ENCODE assay signal across 10 cellular contexts in the genomic region with DNA sequence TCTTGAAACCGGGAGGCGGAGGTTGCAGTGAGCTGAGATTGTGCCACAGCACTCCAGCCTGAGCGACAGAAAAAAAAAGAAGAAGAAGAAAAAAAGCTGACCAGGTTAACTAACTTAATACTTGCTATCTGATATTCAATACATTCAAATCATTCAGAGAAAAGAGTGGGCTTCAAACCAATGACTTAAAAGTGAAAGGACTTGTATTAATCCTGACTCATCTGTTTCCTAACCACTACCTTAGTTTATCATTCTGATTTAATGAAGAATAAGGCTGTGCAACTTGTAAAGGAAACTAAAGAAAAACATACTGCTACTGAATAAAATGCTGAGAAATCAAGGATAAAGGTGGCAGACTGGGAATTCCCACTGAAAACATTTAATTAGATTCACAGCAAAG.
DNase-seq lines count a peak whose midpoint lies in the region; ATAC-seq, FAIRE-seq and TF ChIP-seq lines count a peak whose summit lies in the region.
"Had no signal": no experiment of that assay in that cellular context is flagged by ENCODE, and none has a peak within 500 bp of the region (broad histone marks: within the 10 kb centered on the region; RNA-seq: fewer than 3 reads in every experiment).

No MANE protein-coding gene starts in this region.

- no peaks in the 10 kb centered on the region for H3K9me3 ChIP-seq in GM12878 (replicated peaks; ENCODE audit: control insufficient read depth, insufficient read depth, low read length)
- H3K9me3 ChIP-seq in body of pancreas, result no peaks in the 10 kb centered on the region

- intact Hi-C loops in activated CD4-positive, alpha-beta memory T cell treated with anti-CD3 and anti-CD28 coated beads for 36 hours (cut with micrococcal nuclease), result no loop called here
- intact Hi-C loops in GM12878 (cut with micrococcal nuclease; ENCODE audit: unreplicated experiment), result loop anchor here (5.0 kb wide), 1 partner anchor 34 kb away; no protein-coding TSS in a partner anchor
- intact Hi-C loops in body of pancreas (cut with DNase I), result no loop called here

- peaks cover 0 to 6% of the 10 kb centered on the region in 2 experiments; a peak in 2 of 4 replicates for H3K36me3 ChIP-seq in GM12878 (ENCODE audit: control insufficient read depth in 2 of 2, insufficient read depth in 2 of 2, low read length in 1 of 2)
- no peaks in the 10 kb centered on the region for H3K36me3 ChIP-seq in body of pancreas (replicated peaks in 1 of 2; ENCODE audit: insufficient read depth in 1 of 2, low read depth in 2 of 2)

- CTCF ChIA-PET in activated CD4-positive, alpha-beta memory T cell treated with anti-CD3 and anti-CD28 coated beads for 36 hours (lab: Charles Lee), result interaction anchor here (1.3 to 2.5 kb wide), 4 partner anchors 9 to 368 kb away, joined by 3 to 16 read pairs (median 6); no protein-coding TSS in a partner anchor
- CTCF ChIA-PET in activated CD4-positive, alpha-beta memory T cell treated with anti-CD3 and anti-CD28 coated beads, Interleukin-2, amount 10 ng/mL, durations not matched to agents 7 days and 5 days (lab: Charles Lee), result interaction anchor here (1.7 kb wide), 1 partner anchor 367 kb away, joined by 5 read pairs; no protein-coding TSS in a partner anchor
- CTCF ChIA-PET in GM12878 (lab: Yijun Ruan, JAX), result interaction anchor here (0.6 to 3.8 kb wide), 8 partner anchors 12 to 459 kb away, joined by 3 to 18 read pairs (median 8); no protein-coding TSS in a partner anchor

- H3K27me3 Mint-ChIP-seq in activated CD4-positive, alpha-beta memory T cell treated with anti-CD3 and anti-CD28 coated beads for 36 hours, result no peaks in the 10 kb centered on the region
- H3K27me3 Mint-ChIP-seq in activated CD4-positive, alpha-beta memory T cell treated with anti-CD3 and anti-CD28 coated beads, Interleukin-2, amount 10 ng/mL, durations not matched to agents 7 days and 5 days, result no peaks in the 10 kb centered on the region
- H3K27me3 Mint-ChIP-seq in stimulated activated naive CD8-positive, alpha-beta T cell treated with anti-CD3 and anti-CD28 coated beads, Interleukin-15, amount 100 ng/mL, for 72 hours, result no peaks in the 10 kb centered on the region

- H3K4me2 ChIP-seq in GM12878 (ENCODE audit: control insufficient read depth, insufficient read depth), result peak overlapping the region; percentile 93

- in situ Hi-C loops in GM12878 (cut with MboI) (no loop called here), G401 (cut with HindIII; ENCODE audit: low sequenced_read_pairs) (no loop called here)

- H3K27me3 ChIP-seq in GM12878 (replicated peaks in 1 of 2; ENCODE audit: control insufficient read depth in 2 of 2, insufficient read depth in 2 of 2, low read length in 1 of 2) (no peaks in the 10 kb centered on the region), body of pancreas (no peaks in the 10 kb centered on the region)

- TF ChIP-seq POLR2A in GM12878 (IDR thresholded peaks at IDR 0.05; ENCODE audit: low read depth, low read length), result no peak
- no peak for TF ChIP-seq POLR2A in body of pancreas (IDR thresholded peaks at IDR 0.05)

- peaks cover 61% of the 10 kb centered on the region for H3K4me1 Mint-ChIP-seq in activated CD4-positive, alpha-beta memory T cell treated with anti-CD3 and anti-CD28 coated beads for 36 hours (ENCODE audit: low read depth)
- H3K4me1 Mint-ChIP-seq in activated CD4-positive, alpha-beta memory T cell treated with anti-CD3 and anti-CD28 coated beads, Interleukin-2, amount 10 ng/mL, durations not matched to agents 7 days and 5 days, result peaks cover 57% of the 10 kb centered on the region
- peaks cover 69% of the 10 kb centered on the region for H3K4me1 Mint-ChIP-seq in stimulated activated naive CD8-positive, alpha-beta T cell treated with anti-CD3 and anti-CD28 coated beads, Interleukin-15, amount 100 ng/mL, for 72 hours

- RAD21 ChIA-PET in GM12878 (lab: Charles Lee; ENCODE audit: unreplicated experiment), result interaction anchor here (1.0 to 3.6 kb wide), 10 partner anchors 19 to 367 kb away, joined by 4 to 24 read pairs (median 8); no protein-coding TSS in a partner anchor

- POLR2A ChIA-PET in activated CD4-positive, alpha-beta memory T cell treated with anti-CD3 and anti-CD28 coated beads for 36 hours (lab: Charles Lee), result interaction anchor here (1.3 kb wide), 1 partner anchor 31 kb away, joined by 4 read pairs; no protein-coding TSS in a partner anchor
- POLR2A ChIA-PET in activated CD4-positive, alpha-beta memory T cell treated with anti-CD3 and anti-CD28 coated beads, Interleukin-2, amount 10 ng/mL, durations not matched to agents 7 days and 5 days (lab: Charles Lee), result interaction anchor here (0.6 kb wide), 1 partner anchor 266 kb away, joined by 3 read pairs; no protein-coding TSS in a partner anchor
- POLR2A ChIA-PET in GM12878 (lab: Charles Lee), result interaction anchor here (1.7 to 3.5 kb wide), 3 partner anchors 25 to 34 kb away, joined by 3 to 12 read pairs (median 6); no protein-coding TSS in a partner anchor

- TF ChIP-seq RAD21 in GM12878 (IDR thresholded peaks at IDR 0.05; ENCODE audit: insufficient read depth, low read depth, low read length), result no peak

- H4K20me1 ChIP-seq in GM12878 (ENCODE audit: control insufficient read depth, insufficient read depth), result no peaks in the 10 kb centered on the region

- no peaks in the 10 kb centered on the region for H3K9me3 Mint-ChIP-seq in activated CD4-positive, alpha-beta memory T cell treated with anti-CD3 and anti-CD28 coated beads for 36 hours
- H3K9me3 Mint-ChIP-seq in activated CD4-positive, alpha-beta memory T cell treated with anti-CD3 and anti-CD28 coated beads, Interleukin-2, amount 10 ng/mL, durations not matched to agents 7 days and 5 days, result no peaks in the 10 kb centered on the region
- no peaks in the 10 kb centered on the region for H3K9me3 Mint-ChIP-seq in stimulated activated naive CD8-positive, alpha-beta T cell treated with anti-CD3 and anti-CD28 coated beads, Interleukin-15, amount 100 ng/mL, for 72 hours

- TF ChIP-seq EP300 in GM12878 (IDR thresholded peaks at IDR 0.05; ENCODE audit: borderline replicate concordance in 1 of 2, control insufficient read depth in 1 of 2, low read depth in 2 of 2, low read length in 2 of 2), result 0 out of 4 replicates have a peak, but pooled peaks of 1 of the 2 experiments have one; percentile 24

- TF ChIP-seq CTCF in GM12878 (IDR thresholded peaks at IDR 0.05 in 2 of 3, conservative IDR thresholded peaks at IDR 0.05 in 1 of 3; ENCODE audit: control insufficient read depth in 2 of 3, extremely low read depth in 1 of 3, insufficient read depth in 1 of 3, low read depth in 3 of 3, low read length in 3 of 3) (no peak), body of pancreas (IDR thresholded peaks at IDR 0.05) (no peak)

- peaks cover 32% of the 10 kb centered on the region for H3K4me1 ChIP-seq in GM12878 (ENCODE audit: control insufficient read depth, insufficient read depth, low read length)
- H3K4me1 ChIP-seq in body of pancreas, result peaks cover 53% of the 10 kb centered on the region

- peak overlapping the region; percentile 16 for H3K4me3 Mint-ChIP-seq in activated CD4-positive, alpha-beta memory T cell treated with anti-CD3 and anti-CD28 coated beads for 36 hours
- no peak overlapping the region for H3K4me3 Mint-ChIP-seq in activated CD4-positive, alpha-beta memory T cell treated with anti-CD3 and anti-CD28 coated beads, Interleukin-2, amount 10 ng/mL, durations not matched to agents 7 days and 5 days
- peak overlapping the region; percentile 56 to 69 for H3K4me3 Mint-ChIP-seq in stimulated activated naive CD8-positive, alpha-beta T cell treated with anti-CD3 and anti-CD28 coated beads, Interleukin-15, amount 100 ng/mL, for 72 hours

- H3K27ac ChIP-seq in GM12878 (ENCODE audit: control insufficient read depth, insufficient read depth) (peak overlapping the region; percentile 81), body of pancreas (peak overlapping the region in 1 of 4 donors; percentile 57)

- H3K9ac ChIP-seq in GM12878 (ENCODE audit: control insufficient read depth, insufficient read depth, low read length), result peak overlapping the region; percentile 52; the same call in 1 of the 2 replicates

- 18% methylated on average over 3 of the region's 3 CpGs for WGBS in GM12878 (ENCODE audit: insufficient coverage, insufficient replicate concordance, low lambda C conversion rate, missing lambda C conversion rate)
- 78 to 95% methylated on average over 3 of the region's 3 CpGs for WGBS in body of pancreas, 2 donors

- DNase-seq in activated CD4-positive, alpha-beta memory T cell treated with anti-CD3 and anti-CD28 coated beads for 36 hours, result no peak
- no peak for DNase-seq in activated CD4-positive, alpha-beta memory T cell treated with anti-CD3 and anti-CD28 coated beads, Interleukin-2, amount 10 ng/mL, durations not matched to agents 7 days and 5 days
- DNase-seq in GM12878 (ENCODE audit: low read depth, low spot score) (no peak), A172 (ENCODE audit: low spot score) (no peak), G401 (ENCODE audit: low spot score) (no peak), body of pancreas (no peak)
- no peak for DNase-seq in stimulated activated naive CD8-positive, alpha-beta T cell treated with anti-CD3 and anti-CD28 coated beads, Interleukin-15, amount 100 ng/mL, for 72 hours
- DNase-seq: H7, NCI-H345 had no signal

- H2AFZ ChIP-seq in GM12878 (ENCODE audit: control insufficient read depth, low read depth, low read length), result no peak overlapping the region

- H3K4me3 ChIP-seq in GM12878, result peak overlapping the region; percentile 35; the same call in 1 of the 2 replicates
- no peak overlapping the region for H3K4me3 ChIP-seq in body of pancreas

- SMC1A ChIA-PET in GM12878 (lab: Charles Lee; ENCODE audit: uncharacterized antibody, unreplicated experiment), result interaction anchor here (0.7 to 5.6 kb wide), 18 partner anchors 9 to 459 kb away, joined by 3 to 36 read pairs (median 9); no protein-coding TSS in a partner anchor

- ATAC-seq in HG03354 (IDR thresholded peaks at IDR 0.05; ENCODE audit: poor library complexity, severe bottlenecking, unreplicated experiment) (peak; percentile 33), GM12878 (peak; percentile 46), body of pancreas (no peak)
- ATAC-seq in stimulated activated naive CD8-positive, alpha-beta T cell treated with anti-CD3 and anti-CD28 coated beads, Interleukin-15, amount 100 ng/mL, for 72 hours, result peak; percentile 85

- H3K27ac Mint-ChIP-seq in activated CD4-positive, alpha-beta memory T cell treated with anti-CD3 and anti-CD28 coated beads for 36 hours, result no peak overlapping the region
- no peak overlapping the region for H3K27ac Mint-ChIP-seq in activated CD4-positive, alpha-beta memory T cell treated with anti-CD3 and anti-CD28 coated beads, Interleukin-2, amount 10 ng/mL, durations not matched to agents 7 days and 5 days
- H3K27ac Mint-ChIP-seq in stimulated activated naive CD8-positive, alpha-beta T cell treated with anti-CD3 and anti-CD28 coated beads, Interleukin-15, amount 100 ng/mL, for 72 hours, result peak overlapping the region; percentile 57 to 79

- no peak for FAIRE-seq in GM12878 (lab: Jason Lieb, UNC)

- peaks cover 29% of the 10 kb centered on the region for H3K36me3 Mint-ChIP-seq in activated CD4-positive, alpha-beta memory T cell treated with anti-CD3 and anti-CD28 coated beads for 36 hours
- peaks cover 56% of the 10 kb centered on the region for H3K36me3 Mint-ChIP-seq in activated CD4-positive, alpha-beta memory T cell treated with anti-CD3 and anti-CD28 coated beads, Interleukin-2, amount 10 ng/mL, durations not matched to agents 7 days and 5 days (ENCODE audit: low read depth)

- BruUV-seq in GM12878 (replicated peaks; lab: Mats Ljungman, UMichigan), result no TSS peak

- peaks cover 99% of the 10 kb centered on the region for H3K79me2 ChIP-seq in GM12878 (ENCODE audit: control insufficient read depth, insufficient read depth, low read length)

Comparison
In these comparisons a context has a peak if more than half of its experiments do, and no peak if none do; other contexts are left out.
1. H3K27ac Mint-ChIP-seq: peak in stimulated activated naive CD8-positive, alpha-beta T cell treated with anti-CD3 and anti-CD28 coated beads, Interleukin-15, amount 100 ng/mL, for 72 hours (2 of 2); none in activated CD4-positive, alpha-beta memory T cell treated with anti-CD3 and anti-CD28 coated beads for 36 hours (single experiment) and activated CD4-positive, alpha-beta memory T cell treated with anti-CD3 and anti-CD28 coated beads, Interleukin-2, amount 10 ng/mL, durations not matched to agents 7 days and 5 days (single experiment).